Comparison of ENCODE assay signal across 8 cellular contexts in genomic region chr12:69330475-69331473, GRCh38. TPM values are rescaled to one million over a fixed set of nuclear protein-coding genes. Genes with fewer than 3 reads are reported as not detected.
DNase-seq lines count a peak whose midpoint lies in the region; ATAC-seq and TF ChIP-seq lines count a peak whose summit lies in the region.

No MANE protein-coding gene starts in this region.

- no peak overlapping the region for H3K4ac ChIP-seq in mesenchymal stem cell (ENCODE audit: low read depth in 1 of 2, low read length in 2 of 2)

- H3K27ac ChIP-seq in BLaER1 treated with 17β-estradiol and CSF1 and Interleukin-3, amounts not matched to agents 10 nM and 100 nM = peak overlapping the region in 6 of 11 experiments; percentile 5 to 57 (median 31); a peak in 10 of 22 replicates
- H3K27ac ChIP-seq in mesenchymal stem cell (ENCODE audit: low read length, poor library complexity, severe bottlenecking) = no peak overlapping the region

- H2AK5ac ChIP-seq in mesenchymal stem cell (ENCODE audit: low read length, severe bottlenecking) = no peak overlapping the region

- peak; percentile 18 for DNase-seq in choroid plexus epithelial cell (ENCODE audit: low read depth)
- DNase-seq in mesenchymal stem cell = peak; percentile 24
- DNase-seq in stimulated activated CD8-positive, alpha-beta memory T cell treated with anti-CD3 and anti-CD28 coated beads, Interleukin-15, amount 100 ng/mL, for 48 hours (ENCODE audit: low read depth in 2 of 2) = peak; percentile 8 to 20
- DNase-seq in NCI-H1694 treated with DMSO at 0.1 percent for 48 hours (lab: John Stamatoyannopoulos, UW) = no peak

- peaks cover 0 to 67% (median 15%) of the 10 kb centered on the region in 10 experiments; a peak in 13 of 20 replicates for H3K4me1 ChIP-seq in BLaER1 treated with 17β-estradiol and CSF1 and Interleukin-3, amounts not matched to agents 10 nM and 100 nM
- H3K4me1 ChIP-seq in mesenchymal stem cell (ENCODE audit: control insufficient read depth, insufficient read depth, low read depth, low read length) = no peaks in the 10 kb centered on the region

- peak; percentile 86 for ATAC-seq in GM19397 (IDR thresholded peaks at IDR 0.05; ENCODE audit: unreplicated experiment)
- ATAC-seq in HG03565 (IDR thresholded peaks at IDR 0.05; ENCODE audit: unreplicated experiment) = peak; percentile 71
- ATAC-seq in activated CD4-positive, CD25-positive, alpha-beta regulatory T cell treated with anti-CD3 and anti-CD28 coated beads, Interleukin-2, amount 50 U/mL, for 24 hours = peak; percentile 66 to 67

- peak overlapping the region; percentile 10 to 48 (median 34); a peak in 14 of 20 replicates for H3K4me3 ChIP-seq in BLaER1 treated with 17β-estradiol and CSF1 and Interleukin-3, amounts not matched to agents 10 nM and 100 nM
- H3K4me3 ChIP-seq in choroid plexus epithelial cell (ENCODE audit: low read depth, low read length) (peak overlapping the region; percentile 19), mesenchymal stem cell (ENCODE audit: insufficient read depth in 1 of 2, low read depth in 1 of 2, low read length in 2 of 2) (peak overlapping the region in 1 of 2 experiments; percentile 77)

- no peak overlapping the region for H4K8ac ChIP-seq in mesenchymal stem cell (ENCODE audit: low read length)

- H2BK5ac ChIP-seq in mesenchymal stem cell (ENCODE audit: low read depth, low read length, poor library complexity, severe bottlenecking) = no peak overlapping the region

- 9% methylated on average over 15 of the region's 18 CpGs for WGBS in mesenchymal stem cell

- TF ChIP-seq CTCF in choroid plexus epithelial cell (conservative IDR thresholded peaks at IDR 0.05; ENCODE audit: low read depth, low read length) = no peak

- H4K20me1 ChIP-seq in BLaER1 treated with 17β-estradiol and CSF1 and Interleukin-3, amounts not matched to agents 10 nM and 100 nM = no peaks in the 10 kb centered on the region

- H4K91ac ChIP-seq in mesenchymal stem cell (ENCODE audit: low read length) = no peak overlapping the region

- H2BK15ac ChIP-seq in mesenchymal stem cell (ENCODE audit: low read depth, poor library complexity, severe bottlenecking) = no peak overlapping the region

- H2AFZ ChIP-seq in mesenchymal stem cell (ENCODE audit: low read depth, low read length) = peak overlapping the region; percentile 14

- H3K9me3 ChIP-seq in BLaER1 treated with 17β-estradiol and CSF1 and Interleukin-3, amounts not matched to agents 10 nM and 100 nM (replicated peaks in 1 of 11) = peaks cover 0 to 10% (median 0%) of the 10 kb centered on the region in 11 experiments; a peak in 1 of 22 replicates
- no peaks in the 10 kb centered on the region for H3K9me3 ChIP-seq in mesenchymal stem cell (ENCODE audit: control insufficient read depth, low read length)

- H3K4me2 ChIP-seq in BLaER1 treated with 17β-estradiol and CSF1 and Interleukin-3, amounts not matched to agents 10 nM and 100 nM = peak overlapping the region; percentile 50 to 87 (median 67)
- H3K4me2 ChIP-seq in mesenchymal stem cell (ENCODE audit: low read length, poor library complexity, severe bottlenecking) = peak overlapping the region; percentile 89

- no peak overlapping the region for H3K18ac ChIP-seq in mesenchymal stem cell (ENCODE audit: low read depth in 1 of 2, low read length in 2 of 2)

- H3K27me3 ChIP-seq in BLaER1 treated with 17β-estradiol and CSF1 and Interleukin-3, amounts not matched to agents 10 nM and 100 nM = peaks cover 0 to 23% (median 13%) of the 10 kb centered on the region in 11 experiments; a peak in 17 of 22 replicates
- peaks cover 12 to 55% of the 10 kb centered on the region in 2 experiments for H3K27me3 ChIP-seq in mesenchymal stem cell (ENCODE audit: control insufficient read depth in 1 of 2, insufficient read depth in 1 of 2, low read length in 2 of 2)

- H3K79me1 ChIP-seq in mesenchymal stem cell (replicated peaks; ENCODE audit: low read length, poor library complexity, severe bottlenecking) = no peaks in the 10 kb centered on the region

- no peak overlapping the region for H2BK120ac ChIP-seq in mesenchymal stem cell (ENCODE audit: low read depth, low read length)

- peak overlapping the region in 10 of 11 experiments; percentile 16 to 58 (median 47); a peak in 14 of 22 replicates for H3K9ac ChIP-seq in BLaER1 treated with 17β-estradiol and CSF1 and Interleukin-3, amounts not matched to agents 10 nM and 100 nM
- H3K9ac ChIP-seq in mesenchymal stem cell (ENCODE audit: low read length) = peak overlapping the region; percentile 62

- H2BK12ac ChIP-seq in mesenchymal stem cell (ENCODE audit: low read length in 2 of 2) = no peak overlapping the region

- H3K14ac ChIP-seq in mesenchymal stem cell (ENCODE audit: low read length in 2 of 2) = no peak overlapping the region

- no peaks in the 10 kb centered on the region; a peak in 1 of 22 replicates for H3K36me3 ChIP-seq in BLaER1 treated with 17β-estradiol and CSF1 and Interleukin-3, amounts not matched to agents 10 nM and 100 nM
- H3K36me3 ChIP-seq in mesenchymal stem cell (ENCODE audit: control insufficient read depth in 1 of 2, insufficient read depth in 2 of 2, low read depth in 1 of 2, low read length in 2 of 2) = no peaks in the 10 kb centered on the region

- no peak overlapping the region for H3K23ac ChIP-seq in mesenchymal stem cell (ENCODE audit: low read length in 2 of 2)

RNA-seq across cellular contexts. Expression of gene LYZ, which starts 17.4 kb away (rescaled TPM):
- polyA plus RNA-seq in mesenchymal stem cell (2013, experiment 1 of 2) = 0.04 TPM
- polyA plus RNA-seq in mesenchymal stem cell (2013, experiment 2 of 2) = 0.03 TPM

RNA-seq across cellular contexts. Expression of gene YEATS4, which starts 28.8 kb away (rescaled TPM):
- polyA plus RNA-seq in mesenchymal stem cell (2013, experiment 1 of 2) = 6.5 TPM
- polyA plus RNA-seq in mesenchymal stem cell (2013, experiment 2 of 2) = 7.7 TPM
